Comparison of ENCODE assay signal across 12 cellular contexts in the genomic region with DNA sequence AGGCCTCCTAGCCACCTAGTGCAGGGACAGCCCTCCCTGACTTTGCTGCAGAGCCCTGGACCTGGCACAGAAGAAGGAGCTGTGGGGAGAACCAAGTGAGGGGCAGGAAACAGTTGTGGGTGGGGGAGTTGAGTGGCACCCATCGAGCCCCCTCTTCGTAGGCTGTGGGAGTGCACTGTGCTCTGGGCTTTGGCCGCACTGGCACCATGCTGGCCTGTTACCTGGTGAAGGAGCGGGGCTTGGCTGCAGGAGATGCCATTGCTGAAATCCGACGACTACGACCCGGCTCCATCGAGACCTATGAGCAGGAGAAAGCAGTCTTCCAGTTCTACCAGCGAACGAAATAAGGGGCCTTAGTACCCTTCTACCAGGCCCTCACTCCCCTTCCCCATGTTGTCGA. TPM values are rescaled to one million over a fixed set of nuclear protein-coding genes. Genes with fewer than 3 reads are reported as not detected.
A peak's percentile ranks its signal among the peaks of the same experiment; 100 is the strongest.
DNase-seq lines count a peak whose midpoint lies in the region; ATAC-seq and TF ChIP-seq lines count a peak whose summit lies in the region.
"Had no signal": no experiment of that assay in that cellular context is flagged by ENCODE, and none has a peak within 500 bp of the region (broad histone marks: within the 10 kb centered on the region; RNA-seq: fewer than 3 reads in every experiment).

No MANE protein-coding gene starts in this region.

- no peaks in the 10 kb centered on the region for H3K9me2 ChIP-seq in PC-9 (ENCODE audit: insufficient read depth)

- no peaks in the 10 kb centered on the region for H4K20me1 ChIP-seq in PC-9 (ENCODE audit: insufficient read depth)

- intact Hi-C loops in Caco-2 (cut with micrococcal nuclease; ENCODE audit: unreplicated experiment) = loop anchor here (2.0 to 5.0 kb wide), 2 partner anchors 65 to 605 kb away; no protein-coding TSS in a partner anchor
- intact Hi-C loops in PC-9 (cut with micrococcal nuclease; ENCODE audit: unreplicated experiment) = loop anchor here (2.0 to 10.0 kb wide), 5 partner anchors 73 to 647 kb away; partner anchors contain the start of gene IGSF9

- TF ChIP-seq CTCF in Caco-2 (IDR thresholded peaks at IDR 0.05; ENCODE audit: insufficient read depth in 1 of 2, low read depth in 1 of 2, low read length in 1 of 2, severe bottlenecking in 1 of 2, unreplicated experiment in 1 of 2) (no peak), PC-9 (conservative IDR thresholded peaks at IDR 0.05) (no peak), nephron (IDR thresholded peaks at IDR 0.05; ENCODE audit: unreplicated experiment in 3 of 3) (no peak)

- H3K36me3 Mint-ChIP-seq in Caco-2 (ENCODE audit: insufficient read depth, unreplicated experiment) = peaks cover 7% of the 10 kb centered on the region
- H3K36me3 Mint-ChIP-seq in effector memory CD8-positive, alpha-beta T cell (ENCODE audit: insufficient read depth) = peaks cover 5% of the 10 kb centered on the region
- H3K36me3 Mint-ChIP-seq in nephron (ENCODE audit: low read depth) = no peaks in the 10 kb centered on the region

- ATAC-seq in effector memory CD8-positive, alpha-beta T cell (replicated peaks) = no peak
- ATAC-seq in HG02981 (IDR thresholded peaks at IDR 0.05; ENCODE audit: unreplicated experiment) (no peak), GM18520 (IDR thresholded peaks at IDR 0.05; ENCODE audit: unreplicated experiment) (no peak)

- no peak overlapping the region for H2AFZ ChIP-seq in PC-9

- no peaks in the 10 kb centered on the region for H3K9me3 ChIP-seq in Caco-2
- no peaks in the 10 kb centered on the region for H3K9me3 ChIP-seq in PC-9 (ENCODE audit: insufficient read depth, low read depth)

- H3K27me3 Mint-ChIP-seq in Caco-2 (ENCODE audit: insufficient read depth, unreplicated experiment) (no peaks in the 10 kb centered on the region), nephron (ENCODE audit: low read depth) (no peaks in the 10 kb centered on the region)
- H3K27me3 Mint-ChIP-seq in effector memory CD8-positive, alpha-beta T cell = no peaks in the 10 kb centered on the region

- BruUV-seq in Caco-2 (replicated peaks; lab: Mats Ljungman, UMichigan) (no TSS peak), PC-9 (replicated peaks; lab: Mats Ljungman, UMichigan) (TSS peak; percentile 44)

- H3K27ac ChIP-seq in PC-9 = no peak overlapping the region

- DNase-seq in Caco-2 = no peak
- DNase-seq in PC-9 = no peak
- no peak for DNase-seq in effector memory CD8-positive, alpha-beta T cell
- DNase-seq in GF-D8 (lab: John Stamatoyannopoulos, UW) = no peak
- no peak for DNase-seq in AG08396 (ENCODE audit: low spot score)
- DNase-seq: activated CD4-positive, alpha-beta T cell treated with anti-CD3 and anti-CD28 coated beads for 48 hours; central memory CD4-positive, alpha-beta T cell; DMS79; NCI-H2029 had no signal

- peaks cover 4% of the 10 kb centered on the region; the same call in 1 of the 2 replicates for H3K79me2 ChIP-seq in PC-9 (ENCODE audit: low read depth)

- no peaks in the 10 kb centered on the region for H3F3A ChIP-seq in PC-9 (ENCODE audit: insufficient read depth, low read depth)

- H3K4me1 ChIP-seq in Caco-2 (peaks cover 23% of the 10 kb centered on the region), PC-9 (replicated peaks; ENCODE audit: insufficient read depth) (peaks cover 4% of the 10 kb centered on the region; the same call in 1 of the 2 replicates)

- CTCF ChIA-PET in Caco-2 (lab: Charles Lee) (interaction anchor here (1.4 to 2.3 kb wide), 3 partner anchors 8 to 225 kb away, joined by 14 to 26 read pairs (median 16); no protein-coding TSS in a partner anchor), PC-9 (lab: Charles Lee) (interaction anchor here (0.5 to 1.9 kb wide), 4 partner anchors 16 to 260 kb away, joined by 3 to 6 read pairs (median 3); no protein-coding TSS in a partner anchor)

- H3K27ac Mint-ChIP-seq in Caco-2 (ENCODE audit: unreplicated experiment) (peak overlapping the region; percentile 89), nephron (no peak overlapping the region)
- H3K27ac Mint-ChIP-seq in effector memory CD8-positive, alpha-beta T cell = no peak overlapping the region

- peak overlapping the region; percentile 63 for H3K4me3 ChIP-seq in Caco-2 (ENCODE audit: low read depth, low read length)
- no peak overlapping the region for H3K4me3 ChIP-seq in PC-9

- H3K4me2 ChIP-seq in PC-9 = peak overlapping the region; percentile 81

- H3K4me1 Mint-ChIP-seq in Caco-2 (ENCODE audit: low read depth, unreplicated experiment) (peaks cover 25% of the 10 kb centered on the region), nephron (peaks cover 21% of the 10 kb centered on the region)
- H3K4me1 Mint-ChIP-seq in effector memory CD8-positive, alpha-beta T cell (ENCODE audit: low read depth in 2 of 2) = peaks cover 18 to 25% of the 10 kb centered on the region in 2 donors

- no peaks in the 10 kb centered on the region for H3K27me3 ChIP-seq in Caco-2 (replicated peaks; ENCODE audit: control insufficient read depth, insufficient read depth, low read length)
- no peaks in the 10 kb centered on the region for H3K27me3 ChIP-seq in PC-9 (ENCODE audit: insufficient read depth, low read depth)

- H3K9me3 Mint-ChIP-seq in Caco-2 (ENCODE audit: unreplicated experiment) (no peaks in the 10 kb centered on the region), nephron (no peaks in the 10 kb centered on the region)
- H3K9me3 Mint-ChIP-seq in effector memory CD8-positive, alpha-beta T cell = no peaks in the 10 kb centered on the region

- POLR2A ChIA-PET in Caco-2 (lab: Charles Lee) = no interaction called here
- POLR2A ChIA-PET in PC-9 (lab: Charles Lee; ENCODE audit: unreplicated experiment) = no interaction called here

- H3K36me3 ChIP-seq in Caco-2 (ENCODE audit: control insufficient read depth, insufficient read depth, low read length) = no peaks in the 10 kb centered on the region
- H3K36me3 ChIP-seq in PC-9 (ENCODE audit: low read depth) = no peaks in the 10 kb centered on the region

- peak overlapping the region; percentile 90 for H3K4me3 Mint-ChIP-seq in Caco-2 (ENCODE audit: unreplicated experiment)
- peak overlapping the region; percentile 79 to 81 for H3K4me3 Mint-ChIP-seq in effector memory CD8-positive, alpha-beta T cell
- H3K4me3 Mint-ChIP-seq in nephron = peak overlapping the region; percentile 79 to 84 (median 82)

RNA-seq across cellular contexts. Expression of gene DUSP23, which starts 1.2 kb away (rescaled TPM):
- total RNA-seq in Caco-2 (2022) (40.5 and 44.5 TPM in 2 replicates), PC-9 (2021) (33.1 and 50.4 TPM in 2 replicates)

RNA-seq across cellular contexts. Expression of gene FCRL6, which starts 20.2 kb away (rescaled TPM):
- total RNA-seq in Caco-2 (2022) (not detected in 2 replicates), PC-9 (2021) (not detected in 2 replicates)

RNA-seq across cellular contexts. Expression of gene SLAMF8, which starts 44.7 kb away (rescaled TPM):
- total RNA-seq in Caco-2 (2022) (not detected in 2 replicates), PC-9 (2021) (not detected in 2 replicates)
